35 cellular contexts compared by ENCODE assay signal in the genomic region with DNA sequence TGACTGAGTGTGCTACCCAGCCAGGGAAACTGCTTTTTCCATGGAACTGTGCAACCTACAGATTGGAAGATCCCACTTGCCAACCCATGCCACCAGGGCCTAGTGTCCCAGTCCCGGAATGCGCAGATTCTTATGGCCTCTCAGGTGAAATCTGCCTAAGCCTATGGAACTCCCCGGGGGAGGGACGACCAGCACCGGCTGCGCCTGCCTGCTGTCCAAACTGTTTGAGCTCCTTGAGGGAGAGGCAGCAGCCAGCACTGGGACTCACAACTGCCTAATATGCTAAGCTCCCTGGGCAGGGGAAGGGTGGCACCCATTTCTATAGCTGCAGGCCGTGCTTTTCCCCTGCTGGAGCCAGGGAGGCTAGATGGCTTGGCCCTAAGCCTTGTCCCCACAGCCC.
"Had no signal": no experiment of that assay in that cellular context is flagged by ENCODE, and none has a peak within 500 bp of the region (broad histone marks: within the 10 kb centered on the region; RNA-seq: fewer than 3 reads in every experiment).

No MANE protein-coding gene starts in this region.

- H3K36me3 ChIP-seq: MG63 had no signal

- H3K4me2 ChIP-seq: KMS-11 had no signal

- H3K9me3 ChIP-seq: MG63 had no signal

- H3K9ac ChIP-seq: KMS-11 had no signal

- H3K27me3 ChIP-seq: MG63 had no signal

- H3K27ac ChIP-seq: KMS-11 had no signal

- H3K4me3 ChIP-seq: MG63 had no signal

- DNase-seq: Karpas-422, Kasumi-1, KG1, MG63, MM.1S, MV-4-11, NCI-H1048, NCI-H1092, NCI-H1092 treated with DMSO at 0.1 percent for 48 hours, NCI-H1105, NCI-H1105 treated with DMSO at 0.1 percent for 48 hours, NCI-H1417, NCI-H1417 treated with DMSO at 0.1 percent for 48 hours, NCI-H1436, NCI-H1436 treated with DMSO at 0.1 percent for 48 hours, NCI-H146, NCI-H1694, NCI-H1694 treated with DMSO at 0.1 percent for 48 hours, NCI-H187, NCI-H187 treated with DMSO at 0.1 percent for 48 hours, NCI-H1930, NCI-H2029, NCI-H2029 treated with DMSO at 0.1 percent for 48 hours, NCI-H2081, NCI-H2081 treated with DMSO at 0.1 percent for 48 hours, NCI-H2107, NCI-H2171, NCI-H2171 treated with DMSO at 0.1 percent for 48 hours, NCI-H2227 treated with DMSO at 0.1 percent for 48 hours, NCI-H226, NCI-H345, NCI-H446, NCI-H446 treated with DMSO at 0.1 percent for 48 hours, NCI-H510A had no signal
